Comparison of ENCODE assay signal across 1 cellular context in the genomic region with DNA sequence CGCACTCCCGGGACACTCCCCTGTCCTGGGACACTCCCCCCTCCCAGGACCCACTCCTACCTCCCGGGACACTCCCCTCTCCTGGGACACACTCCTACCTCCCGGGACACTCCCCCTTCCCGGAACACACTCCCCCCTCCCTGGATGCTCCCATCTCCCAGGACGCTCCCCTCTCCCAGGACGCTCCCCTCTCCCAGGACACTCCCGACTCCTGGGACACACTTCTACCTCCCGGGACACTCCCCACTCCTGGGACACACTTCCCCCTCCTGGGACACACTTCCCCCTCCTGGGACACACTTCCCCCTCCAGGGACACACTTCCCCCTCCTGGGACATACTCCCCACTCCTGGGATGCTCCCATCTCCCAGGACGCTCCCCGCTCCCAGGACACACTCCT.
TF ChIP-seq lines count a peak whose summit lies in the region.

No MANE protein-coding gene starts in this region.

TF ChIP-seq in HEK293, 187 proteins besides CTCF, POLR2A, EP300 and RAD21 (continued from another document):
- TF ChIP-seq, protein P1, sequence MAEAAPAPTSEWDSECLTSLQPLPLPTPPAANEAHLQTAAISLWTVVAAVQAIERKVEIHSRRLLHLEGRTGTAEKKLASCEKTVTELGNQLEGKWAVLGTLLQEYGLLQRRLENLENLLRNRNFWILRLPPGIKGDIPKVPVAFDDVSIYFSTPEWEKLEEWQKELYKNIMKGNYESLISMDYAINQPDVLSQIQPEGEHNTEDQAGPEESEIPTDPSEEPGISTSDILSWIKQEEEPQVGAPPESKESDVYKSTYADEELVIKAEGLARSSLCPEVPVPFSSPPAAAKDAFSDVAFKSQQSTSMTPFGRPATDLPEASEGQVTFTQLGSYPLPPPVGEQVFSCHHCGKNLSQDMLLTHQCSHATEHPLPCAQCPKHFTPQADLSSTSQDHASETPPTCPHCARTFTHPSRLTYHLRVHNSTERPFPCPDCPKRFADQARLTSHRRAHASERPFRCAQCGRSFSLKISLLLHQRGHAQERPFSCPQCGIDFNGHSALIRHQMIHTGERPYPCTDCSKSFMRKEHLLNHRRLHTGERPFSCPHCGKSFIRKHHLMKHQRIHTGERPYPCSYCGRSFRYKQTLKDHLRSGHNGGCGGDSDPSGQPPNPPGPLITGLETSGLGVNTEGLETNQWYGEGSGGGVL (tag by site-specific recombination; IDR thresholded peaks at IDR 0.05): peak; percentile 35; the same call in 1 of the 2 replicates
- TF ChIP-seq MYNN (tag by site-specific recombination; IDR thresholded peaks at IDR 0.05; ENCODE audit: borderline replicate concordance) (no peak), ZNF600 (tag by site-specific recombination; IDR thresholded peaks at IDR 0.05) (no peak), ZNF404 (tag by site-specific recombination; IDR thresholded peaks at IDR 0.05) (no peak), ZNF2 (tag by site-specific recombination; IDR thresholded peaks at IDR 0.05) (no peak)
